In the genomic region with DNA sequence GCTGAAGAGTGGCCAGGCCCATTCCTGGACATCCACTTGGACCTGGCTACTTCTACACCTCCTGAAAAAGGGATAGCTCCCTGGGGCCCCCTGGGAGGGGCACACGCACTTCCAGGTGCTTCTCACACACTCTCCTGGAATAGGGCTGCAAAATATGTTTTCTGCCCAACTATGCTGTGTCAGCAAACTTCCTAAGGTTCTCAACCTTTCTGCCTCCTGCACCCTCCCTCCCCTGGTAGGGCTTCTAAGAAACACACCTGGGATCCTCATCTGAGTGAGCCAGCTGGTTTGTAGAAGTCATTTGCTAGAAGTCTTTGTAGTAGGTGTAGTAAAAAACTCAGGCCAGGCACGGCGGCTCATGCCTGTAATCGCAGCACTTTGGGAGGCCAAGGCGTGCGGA, we compare ENCODE assay signal across 23 cellular contexts.
"Had no signal": no experiment of that assay in that cellular context is flagged by ENCODE, and none has a peak within 500 bp of the region (broad histone marks: within the 10 kb centered on the region; RNA-seq: fewer than 3 reads in every experiment).

No MANE protein-coding gene starts in this region.

- H3K4me2 ChIP-seq: smooth muscle cell had no signal

- FAIRE-seq: frontal cortex, kidney, urothelium cell line had no signal

- H3K9ac ChIP-seq: parathyroid adenoma had no signal

- DNase-seq: cortex of kidney; effector memory CD8-positive, alpha-beta T cell; head of caudate nucleus; kidney; natural killer cell; stimulated activated CD4-positive, alpha-beta T cell treated with anti-CD3 and anti-CD28 coated beads, Interleukin-12 subunit alpha, Interleukin-12 subunit beta, amount 100 ng/mL, for 4 hours; stimulated activated CD4-positive, alpha-beta T cell treated with anti-CD3 and anti-CD28 coated beads, Interleukin-1b, Interleukin-23, amount 100 ng/mL, for 48 hours; stimulated activated CD4-positive, alpha-beta T cell treated with anti-CD3 and anti-CD28 coated beads, Interleukin-4, amount 100 ng/mL, for 1 hour; stimulated activated CD8-positive, alpha-beta memory T cell treated with anti-CD3 and anti-CD28 coated beads, Interleukin-4, amount 100 ng/mL, for 48 hours; stimulated activated naive CD4-positive, alpha-beta T cell; stimulated activated naive CD8-positive, alpha-beta T cell treated with anti-CD3 and anti-CD28 coated beads, Interleukin-15, amount 100 ng/mL, for 72 hours; tibial artery; upper lobe of left lung had no signal

- H3K9me3 Mint-ChIP-seq: effector memory CD8-positive, alpha-beta T cell; memory B cell; natural killer cell; stimulated activated naive CD8-positive, alpha-beta T cell treated with anti-CD3 and anti-CD28 coated beads, Interleukin-15, amount 100 ng/mL, for 72 hours had no signal

- H3K4me1 ChIP-seq: parathyroid adenoma, prostate gland, right atrium auricular region, tibial artery, upper lobe of left lung had no signal

- H3K27ac ChIP-seq: parathyroid adenoma, prostate gland, right atrium auricular region, tibial artery, upper lobe of left lung had no signal

- H3K79me2 ChIP-seq: parathyroid adenoma had no signal

- H2AFZ ChIP-seq: parathyroid adenoma had no signal

- H3K4me3 Mint-ChIP-seq: effector memory CD8-positive, alpha-beta T cell; memory B cell; natural killer cell; stimulated activated naive CD8-positive, alpha-beta T cell treated with anti-CD3 and anti-CD28 coated beads, Interleukin-15, amount 100 ng/mL, for 72 hours had no signal

- H3K9me3 ChIP-seq: prostate gland, right atrium auricular region, tibial artery, upper lobe of left lung had no signal

- ATAC-seq: effector memory CD8-positive, alpha-beta T cell; left lobe of liver; natural killer cell; sciatic nerve; stimulated activated naive CD8-positive, alpha-beta T cell treated with anti-CD3 and anti-CD28 coated beads, Interleukin-15, amount 100 ng/mL, for 72 hours had no signal

- H3K27ac Mint-ChIP-seq: memory B cell, natural killer cell had no signal

- H3K27me3 ChIP-seq: right atrium auricular region, tibial artery, upper lobe of left lung had no signal

- H3K36me3 Mint-ChIP-seq: memory B cell, natural killer cell had no signal

- H3K4me1 Mint-ChIP-seq: natural killer cell; stimulated activated naive CD8-positive, alpha-beta T cell treated with anti-CD3 and anti-CD28 coated beads, Interleukin-15, amount 100 ng/mL, for 72 hours had no signal

- H3K27me3 Mint-ChIP-seq: effector memory CD8-positive, alpha-beta T cell; memory B cell; stimulated activated naive CD8-positive, alpha-beta T cell treated with anti-CD3 and anti-CD28 coated beads, Interleukin-15, amount 100 ng/mL, for 72 hours had no signal

- H3K36me3 ChIP-seq: prostate gland had no signal

- H3K4me3 ChIP-seq: lung, prostate gland, right atrium auricular region, smooth muscle cell, tibial artery, upper lobe of left lung had no signal
